Comparison of ENCODE assay signal across 8 cellular contexts in the genomic region with DNA sequence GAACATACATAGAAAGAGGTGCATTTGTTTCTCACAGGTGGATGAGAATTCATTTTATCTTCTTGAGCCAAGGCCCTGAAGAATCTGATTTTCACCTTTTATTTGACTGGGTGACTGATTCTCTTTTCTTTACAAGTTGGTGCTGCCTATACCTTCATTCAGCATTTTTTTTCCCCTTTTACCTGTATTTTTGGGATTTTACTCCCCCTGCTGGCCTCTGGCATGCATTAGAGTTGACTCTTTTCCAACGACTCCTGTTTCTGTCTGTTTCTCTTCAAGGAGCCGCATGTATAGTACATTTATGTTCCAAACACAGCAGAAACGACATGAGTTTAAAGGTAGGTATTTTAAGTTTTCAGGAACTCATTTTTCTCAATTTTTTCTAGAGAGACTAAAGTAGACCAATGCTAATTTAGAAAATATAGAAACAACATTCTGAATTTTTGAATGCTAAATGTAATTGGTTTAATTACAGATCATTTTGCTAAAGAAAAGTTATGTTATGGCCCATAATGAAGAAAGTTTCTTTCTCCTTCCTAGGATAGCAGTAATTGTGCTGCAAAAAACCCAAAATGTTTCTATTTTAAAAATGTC.
DNase-seq lines count a peak whose midpoint lies in the region; ATAC-seq and TF ChIP-seq lines count a peak whose summit lies in the region.

No MANE protein-coding gene starts in this region.

- no peak overlapping the region for H3K27ac Mint-ChIP-seq in Caco-2 (ENCODE audit: unreplicated experiment)

- CTCF ChIA-PET in Caco-2 (lab: Charles Lee) = interaction anchor here (1.0 to 1.7 kb wide), 2 partner anchors 575 to 665 kb away, joined by 5 to 9 read pairs; no protein-coding TSS in a partner anchor

- H3K36me3 ChIP-seq in Caco-2 (ENCODE audit: control insufficient read depth, insufficient read depth, low read length) (no peaks in the 10 kb centered on the region), Peyer's patch (no peaks in the 10 kb centered on the region), colonic mucosa (no peaks in the 10 kb centered on the region), right lobe of liver (no peaks in the 10 kb centered on the region), vagina (no peaks in the 10 kb centered on the region)

- H3K9me3 ChIP-seq in Caco-2 = no peaks in the 10 kb centered on the region
- H3K9me3 ChIP-seq in Peyer's patch = no peaks in the 10 kb centered on the region
- no peaks in the 10 kb centered on the region for H3K9me3 ChIP-seq in colonic mucosa
- no peaks in the 10 kb centered on the region for H3K9me3 ChIP-seq in right lobe of liver
- peaks cover 5% of the 10 kb centered on the region for H3K9me3 ChIP-seq in vagina

- POLR2A ChIA-PET in Caco-2 (lab: Charles Lee) = no interaction called here

- H3K9me3 Mint-ChIP-seq in Caco-2 (ENCODE audit: unreplicated experiment) = peaks cover 7% of the 10 kb centered on the region

- DNase-seq in Caco-2 (peak in 1 of 2 experiments; percentile 64), Kasumi-1 (lab: John Stamatoyannopoulos, UW) (peak; percentile 31 to 39), Peyer's patch (peak in 1 of 3 donors; percentile 58), colonic mucosa (peak; percentile 51), right lobe of liver (no peak), vagina (ENCODE audit: extremely low spot score in 2 of 2) (no peak)

- TF ChIP-seq CTCF in Caco-2 (IDR thresholded peaks at IDR 0.05; ENCODE audit: insufficient read depth in 1 of 2, low read depth in 1 of 2, low read length in 1 of 2, severe bottlenecking in 1 of 2, unreplicated experiment in 1 of 2) = peak; percentile 76
- peak; percentile 39 to 77 (median 66) for TF ChIP-seq CTCF in Peyer's patch (IDR thresholded peaks at IDR 0.05)
- peak; percentile 69 for TF ChIP-seq CTCF in colonic mucosa (IDR thresholded peaks at IDR 0.05)
- TF ChIP-seq CTCF in right lobe of liver (IDR thresholded peaks at IDR 0.05) = peak; percentile 74 to 81 (median 77)
- peak; percentile 46 to 80 (median 60) for TF ChIP-seq CTCF in vagina (IDR thresholded peaks at IDR 0.05)

- H3K27me3 ChIP-seq in Caco-2 (replicated peaks; ENCODE audit: control insufficient read depth, insufficient read depth, low read length) = no peaks in the 10 kb centered on the region
- H3K27me3 ChIP-seq in Peyer's patch = no peaks in the 10 kb centered on the region
- H3K27me3 ChIP-seq in colonic mucosa = no peaks in the 10 kb centered on the region
- no peaks in the 10 kb centered on the region for H3K27me3 ChIP-seq in right lobe of liver
- H3K27me3 ChIP-seq in vagina = no peaks in the 10 kb centered on the region

- H3K36me3 Mint-ChIP-seq in Caco-2 (ENCODE audit: insufficient read depth, unreplicated experiment) = no peaks in the 10 kb centered on the region

- H3K27ac ChIP-seq in Peyer's patch (no peak overlapping the region), colonic mucosa (no peak overlapping the region), right lobe of liver (no peak overlapping the region), vagina (no peak overlapping the region)

- no peaks in the 10 kb centered on the region for H3K4me1 Mint-ChIP-seq in Caco-2 (ENCODE audit: low read depth, unreplicated experiment)

- peak; percentile 63 for ATAC-seq in GM18909 (IDR thresholded peaks at IDR 0.05; ENCODE audit: poor library complexity, unreplicated experiment)
- peak; percentile 71 to 81 (median 78) for ATAC-seq in right lobe of liver
- no peak for ATAC-seq in HG03571 (IDR thresholded peaks at IDR 0.05; ENCODE audit: unreplicated experiment)

- H3K4me1 ChIP-seq in Caco-2 (no peaks in the 10 kb centered on the region), Peyer's patch (no peaks in the 10 kb centered on the region), colonic mucosa (no peaks in the 10 kb centered on the region), right lobe of liver (no peaks in the 10 kb centered on the region), vagina (no peaks in the 10 kb centered on the region)

- H3K27me3 Mint-ChIP-seq in Caco-2 (ENCODE audit: insufficient read depth, unreplicated experiment) = peaks cover 4% of the 10 kb centered on the region

- 11% methylated on average over 3 of the region's 3 CpGs for WGBS in right lobe of liver (ENCODE audit: insufficient coverage, low coverage, low lambda C conversion rate, missing lambda C conversion rate)

- no peak overlapping the region for H3K9ac ChIP-seq in colonic mucosa (ENCODE audit: low read depth in 2 of 2, low read length in 2 of 2)

- no TSS peak for BruUV-seq in Caco-2 (replicated peaks; lab: Mats Ljungman, UMichigan)

- TF ChIP-seq POLR2A in Peyer's patch (IDR thresholded peaks at IDR 0.05) (no peak), right lobe of liver (IDR thresholded peaks at IDR 0.05) (no peak), vagina (IDR thresholded peaks at IDR 0.05) (no peak)

- no peak overlapping the region for H3K4me3 Mint-ChIP-seq in Caco-2 (ENCODE audit: unreplicated experiment)

- intact Hi-C loops in Caco-2 (cut with micrococcal nuclease; ENCODE audit: unreplicated experiment) (loop anchor here (1.0 to 10.0 kb wide), 5 partner anchors 130 to 664 kb away; no protein-coding TSS in a partner anchor), colonic mucosa (cut with DNase I) (loop anchor here (5.0 to 10.0 kb wide), 3 partner anchors 128 to 641 kb away; no protein-coding TSS in a partner anchor), right lobe of liver (cut with DNase I) (no loop called here), vagina (cut with DNase I) (loop anchor here (10.0 kb wide), 1 partner anchor 661 kb away; no protein-coding TSS in a partner anchor)

- no peak overlapping the region for H3K4me3 ChIP-seq in Caco-2 (ENCODE audit: low read depth, low read length)
- H3K4me3 ChIP-seq in Peyer's patch = no peak overlapping the region
- H3K4me3 ChIP-seq in colonic mucosa = no peak overlapping the region
- H3K4me3 ChIP-seq in right lobe of liver = no peak overlapping the region
- H3K4me3 ChIP-seq in vagina = no peak overlapping the region

Comparison
In these comparisons a context has a peak if more than half of its experiments do, and no peak if none do; other contexts are left out.
1. DNase-seq: peak in Kasumi-1 (2 of 2) and colonic mucosa (single experiment); none in right lobe of liver (0 of 3) and vagina (0 of 2).
2. intact Hi-C loops: an anchor here in Caco-2 (1.0 to 10.0 kb wide), colonic mucosa (5.0 to 10.0 kb wide) and vagina (10.0 kb wide); none called in right lobe of liver.
3. Peak in every context shown above with its lines, with median percentiles within 50 percentile points of each other: CTCF ChIP-seq.